8 cellular contexts compared by ENCODE assay signal in genomic region chrX:152831391-152831790, GRCh38. TPM values are rescaled to one million over a fixed set of nuclear protein-coding genes. Genes with fewer than 3 reads are reported as not detected.
A peak's percentile ranks its signal among the peaks of the same experiment; 100 is the strongest.
DNase-seq lines count a peak whose midpoint lies in the region; ATAC-seq and TF ChIP-seq lines count a peak whose summit lies in the region.

No MANE protein-coding gene starts in this region.

- H3K36me3 ChIP-seq in SK-N-MC (ENCODE audit: insufficient read depth, low read length): peaks cover 21% of the 10 kb centered on the region
- H3K36me3 ChIP-seq in gastrocnemius medialis: peaks cover 0 to 6% of the 10 kb centered on the region in 2 donors

- no peaks in the 10 kb centered on the region for H3K27me3 ChIP-seq in gastrocnemius medialis

- in situ Hi-C loops in gastrocnemius medialis (cut with MboI; ENCODE audit: low sequenced_read_pairs in 4 of 4): no loop called here

- no peaks in the 10 kb centered on the region for H3K9me3 ChIP-seq in SK-N-MC (ENCODE audit: low read depth, low read length)
- no peaks in the 10 kb centered on the region for H3K9me3 ChIP-seq in gastrocnemius medialis

- peaks cover 3 to 16% of the 10 kb centered on the region in 2 donors for H3K4me1 ChIP-seq in gastrocnemius medialis

- TF ChIP-seq POLR2A in gastrocnemius medialis (IDR thresholded peaks at IDR 0.05): no peak

- ATAC-seq in GM19395 (IDR thresholded peaks at IDR 0.05; ENCODE audit: unreplicated experiment): peak; percentile 1
- ATAC-seq in gastrocnemius medialis: no peak
- ATAC-seq in HG03097 (IDR thresholded peaks at IDR 0.05; ENCODE audit: low FRiP score, unreplicated experiment): no peak

- intact Hi-C loops in gastrocnemius medialis (cut with DNase I; ENCODE audit: low total_unique reads): no loop called here

- peak overlapping the region; percentile 82 for H3K4me3 ChIP-seq in SK-N-MC
- peak overlapping the region; percentile 75 for H3K4me3 ChIP-seq in fibroblast of villous mesenchyme (ENCODE audit: low read depth, low read length)
- H3K4me3 ChIP-seq in gastrocnemius medialis: peak overlapping the region; percentile 63 to 77 (median 68)

- no peak overlapping the region for H3K27ac ChIP-seq in SK-N-MC
- H3K27ac ChIP-seq in gastrocnemius medialis: peak overlapping the region; percentile 78 to 86 (median 80)

- TF ChIP-seq CTCF in fibroblast of villous mesenchyme (IDR thresholded peaks at IDR 0.05; ENCODE audit: insufficient read depth, low read depth, low read length) (no peak), gastrocnemius medialis (IDR thresholded peaks at IDR 0.05 in 4 of 5, conservative IDR thresholded peaks at IDR 0.05 in 1 of 5) (no peak)

- no peak for DNase-seq in SK-N-MC (ENCODE audit: low read depth, low spot score)
- DNase-seq in fibroblast of villous mesenchyme (ENCODE audit: low read depth): no peak
- DNase-seq in gastrocnemius medialis: no peak
- no peak for DNase-seq in DMS79 treated with DMSO at 0.1 percent for 48 hours (lab: John Stamatoyannopoulos, UW)
- DNase-seq in superior temporal gyrus (ENCODE audit: extremely low spot score): no peak
- DNase-seq in NCI-H1930 (lab: John Stamatoyannopoulos, UW): no peak

- H3K9ac ChIP-seq in SK-N-MC (ENCODE audit: insufficient read length): peak overlapping the region; percentile 87

RNA-seq across cellular contexts. Expression of gene NSDHL, which starts 0.5 kb away (rescaled TPM):
- 23.8 and 28.5 TPM in 2 replicates for total RNA-seq in fibroblast of villous mesenchyme
- 1 to 10 TPM; 4.6 to 8.8 (median 6.2) TPM for total RNA-seq in gastrocnemius medialis

RNA-seq across cellular contexts. Expression of gene CETN2, which starts 0.8 kb away (rescaled TPM):
- total RNA-seq in fibroblast of villous mesenchyme (39.9 and 46.2 TPM in 2 replicates), gastrocnemius medialis (10 to 100 TPM in 3 of 4 donors, 1 to 10 TPM in 1; 8.1 to 15.7 (median 10.5) TPM)
